Comparison of ENCODE assay signal across 20 cellular contexts in genomic region chr6:48255094-48255493, GRCh38.
"Had no signal": no experiment of that assay in that cellular context is flagged by ENCODE, and none has a peak within 500 bp of the region (broad histone marks: within the 10 kb centered on the region; RNA-seq: fewer than 3 reads in every experiment).

No MANE protein-coding gene starts in this region.

- ATAC-seq: left lobe of liver; naive thymus-derived CD4-positive, alpha-beta T cell; sciatic nerve; stimulated activated naive CD8-positive, alpha-beta T cell treated with anti-CD3 and anti-CD28 coated beads, Interleukin-15, amount 100 ng/mL, for 72 hours; upper lobe of right lung had no signal

- H3K4me3 ChIP-seq: coronary artery, lung, neural progenitor cell, smooth muscle cell, suprapubic skin, transverse colon, upper lobe of right lung, uterus had no signal

- H3K36me3 ChIP-seq: neural progenitor cell, suprapubic skin, transverse colon, upper lobe of right lung, uterus had no signal

- H3K4me1 ChIP-seq: neural progenitor cell, parathyroid adenoma, suprapubic skin, transverse colon, upper lobe of right lung, uterus had no signal

- DNase-seq: dermis blood vessel endothelial cell; head of caudate nucleus; naive thymus-derived CD4-positive, alpha-beta T cell; stimulated activated CD4-positive, alpha-beta T cell treated with anti-CD3 and anti-CD28 coated beads, Interleukin-12 subunit alpha, Interleukin-12 subunit beta, amount 100 ng/mL, for 4 hours; stimulated activated CD4-positive, alpha-beta T cell treated with anti-CD3 and anti-CD28 coated beads, Interleukin-1b, Interleukin-23, amount 100 ng/mL, for 48 hours; stimulated activated CD4-positive, alpha-beta T cell treated with anti-CD3 and anti-CD28 coated beads, Interleukin-4, amount 100 ng/mL, for 1 hour; stimulated activated CD8-positive, alpha-beta memory T cell treated with anti-CD3 and anti-CD28 coated beads, Interleukin-4, amount 100 ng/mL, for 48 hours; stimulated activated naive CD4-positive, alpha-beta T cell; stimulated activated naive CD8-positive, alpha-beta T cell treated with anti-CD3 and anti-CD28 coated beads, Interleukin-15, amount 100 ng/mL, for 72 hours; transverse colon; upper lobe of right lung; uterus had no signal

- H3K9me3 ChIP-seq: suprapubic skin, transverse colon, upper lobe of right lung, uterus had no signal
